Comparison of ENCODE assay signal across 8 cellular contexts in genomic region chr1:93814059-93814794, GRCh38.
DNase-seq lines count a peak whose midpoint lies in the region; ATAC-seq and TF ChIP-seq lines count a peak whose summit lies in the region.

No MANE protein-coding gene starts in this region.

- peak overlapping the region; percentile 97 for H2AK5ac ChIP-seq in IMR-90 (ENCODE audit: low read depth, low read length)

- peaks cover 12% of the 10 kb centered on the region for H3K9me1 ChIP-seq in IMR-90 (ENCODE audit: insufficient read depth, low read length)

- no TSS peak for BruUV-seq in IMR-90 (replicated peaks; lab: Mats Ljungman, UMichigan)

- in situ Hi-C loops in IMR-90 (cut with MboI; ENCODE audit: low sequenced_read_pairs), result no loop called here

- no peak overlapping the region for H3K18ac ChIP-seq in IMR-90 (ENCODE audit: low read depth, low read length)

- peak overlapping the region; percentile 47 for H2AK9ac ChIP-seq in IMR-90 (replicated peaks; ENCODE audit: low read depth, low read length, poor library complexity)

- H4K8ac ChIP-seq in IMR-90 (ENCODE audit: low read depth in 2 of 2, low read length in 2 of 2), result peak overlapping the region in 1 of 2 experiments; percentile 49; a peak in 1 of 4 replicates

- H3K27me3 ChIP-seq in IMR-90 (ENCODE audit: control insufficient read depth, insufficient read depth, low read length), result no peaks in the 10 kb centered on the region

- H4K5ac ChIP-seq in IMR-90 (ENCODE audit: low read depth, low read length), result no peak overlapping the region

- DNase-seq in COLO668 (lab: John Stamatoyannopoulos, UW; ENCODE audit: unreplicated experiment) (peak; percentile 62), IMR-90 (peak; percentile 84), NOMO-1 (lab: John Stamatoyannopoulos, UW; ENCODE audit: unreplicated experiment in 2 of 2) (peak; percentile 40 to 73), activated T-cell treated with anti-CD3 and anti-CD28 coated beads for 4 hours (peak; percentile 26), foreskin fibroblast (peak; percentile 77 to 91), nucleus accumbens (lab: John Stamatoyannopoulos, UW) (peak in 40 of 56 donors; percentile 2 to 76 (median 29))

- peaks cover 0 to 11% of the 10 kb centered on the region in 2 experiments; a peak in 1 of 4 replicates for H3K79me1 ChIP-seq in IMR-90 (ENCODE audit: low read depth in 1 of 2, low read length in 2 of 2)

- H3K4me3 ChIP-seq in IMR-90 (ENCODE audit: insufficient read depth, low read depth, low read length), result no peak overlapping the region
- H3K4me3 ChIP-seq in foreskin fibroblast (ENCODE audit: low read depth in 1 of 2, low read length in 2 of 2), result no peak overlapping the region

- intact Hi-C loops in IMR-90 (cut with micrococcal nuclease), result loop anchor here (1.0 kb wide), 3 partner anchors 134 to 376 kb away; no protein-coding TSS in a partner anchor

- CTCF ChIA-PET in IMR-90 (lab: Yijun Ruan, JAX), result interaction anchor here (0.6 to 3.4 kb wide), 31 partner anchors 8 to 509 kb away, joined by 3 to 38 read pairs (median 4); partner anchors contain the start of genes BCAR3 and FNBP1L

- peak; percentile 100 for TF ChIP-seq RAD21 in IMR-90 (IDR thresholded peaks at IDR 0.05; ENCODE audit: low read length)

- no peak overlapping the region for H3K56ac ChIP-seq in IMR-90 (ENCODE audit: extremely low read depth, insufficient read depth, low read length)

- ATAC-seq in GM19395 (IDR thresholded peaks at IDR 0.05; ENCODE audit: unreplicated experiment) (peak; percentile 70), IMR-90 (ENCODE audit: low read depth) (peak; percentile 88), HG02623 (IDR thresholded peaks at IDR 0.05; ENCODE audit: unreplicated experiment) (no peak)

- peak overlapping the region; percentile 84 for H2BK20ac ChIP-seq in IMR-90 (ENCODE audit: low read depth, low read length)

- H3K4ac ChIP-seq in IMR-90 (ENCODE audit: low read depth, low read length), result peak overlapping the region; percentile 74

- 0 out of 2 replicates have a peak overlapping the region, but pooled peaks have one; percentile 48 for H3K23ac ChIP-seq in IMR-90 (ENCODE audit: low read depth, low read length)

- H3K4me1 ChIP-seq in IMR-90 (ENCODE audit: control insufficient read depth, insufficient read depth, low read length), result peaks cover 10% of the 10 kb centered on the region

- 80% methylated on average over 4 of the region's 7 CpGs; no CpG with 5 or more reads in 1 of the 2 experiments for WGBS in IMR-90 (ENCODE audit: extremely low coverage in 2 of 2, insufficient read length in 1 of 2), 2 experiments

- no peak overlapping the region for H2AFZ ChIP-seq in IMR-90 (replicated peaks; ENCODE audit: low read length, poor library complexity)

- no peaks in the 10 kb centered on the region for H3K36me3 ChIP-seq in IMR-90 (ENCODE audit: control insufficient read depth, insufficient read depth, low read length)

- 0 out of 2 replicates have a peak, but pooled peaks cover 3% of the 10 kb centered on the region for H4K20me1 ChIP-seq in IMR-90 (ENCODE audit: insufficient read depth, low read length)

- TF ChIP-seq CTCF in IMR-90 (conservative IDR thresholded peaks at IDR 0.05; ENCODE audit: low read depth, low read length), result peak; percentile 99
- peak; percentile 97 for TF ChIP-seq CTCF in foreskin fibroblast (IDR thresholded peaks at IDR 0.05; ENCODE audit: low read depth, low read length)

- H3K27ac ChIP-seq in IMR-90 (ENCODE audit: insufficient read depth, low read length), result no peak overlapping the region

- POLR2A ChIA-PET in IMR-90 (lab: Charles Lee; ENCODE audit: unreplicated experiment), result interaction anchor here (0.6 kb wide), 1 partner anchor 183 kb away, joined by 3 read pairs; no protein-coding TSS in a partner anchor

- no peak overlapping the region for H3K14ac ChIP-seq in IMR-90 (replicated peaks; ENCODE audit: low read depth, low read length)

- H2BK15ac ChIP-seq in IMR-90 (ENCODE audit: low read depth, low read length), result peak overlapping the region; percentile 45; the same call in 1 of the 3 replicates

- peak; percentile 63; the same call in 1 of the 2 replicates for TF ChIP-seq POLR2A in IMR-90 (IDR thresholded peaks at IDR 0.05; ENCODE audit: low read depth, low read length)

- H2BK120ac ChIP-seq in IMR-90 (ENCODE audit: low read depth, low read length), result peak overlapping the region; percentile 0

- no peak overlapping the region for H2BK5ac ChIP-seq in IMR-90 (ENCODE audit: low read depth, low read length, poor library complexity, severe bottlenecking)

- H3K4me2 ChIP-seq in IMR-90 (ENCODE audit: low read depth, low read length), result no peak overlapping the region

- no peak overlapping the region for H3K9ac ChIP-seq in IMR-90 (ENCODE audit: low read depth, low read length)

- no peaks in the 10 kb centered on the region for H3K9me3 ChIP-seq in IMR-90 (ENCODE audit: control insufficient read depth, insufficient read depth, low read length)

- dilution Hi-C loops in IMR-90 (cut with HindIII; ENCODE audit: low sequenced_read_pairs, unreplicated experiment), result no loop called here

- peak overlapping the region; percentile 60 for H4K91ac ChIP-seq in IMR-90 (ENCODE audit: insufficient read depth, low read depth, low read length)

TF ChIP-seq in IMR-90, 13 proteins besides CTCF, POLR2A, EP300 and RAD21:
- no peak for TF ChIP-seq USF2 (IDR thresholded peaks at IDR 0.05; ENCODE audit: low read depth, low read length)
- TF ChIP-seq MXI1 (IDR thresholded peaks at IDR 0.05; ENCODE audit: borderline replicate concordance, low read depth, low read length), result peak; percentile 38; the same call in 1 of the 2 replicates
- peak; percentile 86; the same call in 1 of the 2 replicates for TF ChIP-seq CHD1 (IDR thresholded peaks at IDR 0.05; ENCODE audit: low read depth, low read length)
- no peak for TF ChIP-seq BHLHE40 (IDR thresholded peaks at IDR 0.05; ENCODE audit: low read depth, low read length)
- TF ChIP-seq ELK1 (IDR thresholded peaks at IDR 0.05; ENCODE audit: borderline replicate concordance, low read depth, low read length), result no peak
- peak; percentile 100 for TF ChIP-seq SMC3 (IDR thresholded peaks at IDR 0.05; ENCODE audit: low read depth, low read length)
- TF ChIP-seq MAZ (IDR thresholded peaks at IDR 0.05; ENCODE audit: borderline replicate concordance, low read depth, low read length), result 0 out of 2 replicates have a peak, but pooled peaks have one; percentile 13
- TF ChIP-seq RCOR1 (IDR thresholded peaks at IDR 0.05; ENCODE audit: insufficient replicate concordance, low read length), result no peak
- TF ChIP-seq CEBPB (IDR thresholded peaks at IDR 0.05; ENCODE audit: low read depth, low read length), result peak; percentile 96
- peak; percentile 24; the same call in 1 of the 2 replicates for TF ChIP-seq MAFK (IDR thresholded peaks at IDR 0.05; ENCODE audit: low read depth, low read length)

Comparison
In these comparisons a context has a peak if more than half of its experiments do, and no peak if none do; other contexts are left out.
1. DNase-seq: peak in every context shown above with its lines; median percentile 84 in IMR-90; 84 in foreskin fibroblast; 62 in COLO668; 56 in NOMO-1; 29 in nucleus accumbens; 26 in activated T-cell treated with anti-CD3 and anti-CD28 coated beads for 4 hours.